In genomic region chrX:28303486-28303885, GRCh38 we compare ENCODE assay signal across 18 cellular contexts.
DNase-seq lines count a peak whose midpoint lies in the region; TF ChIP-seq lines count a peak whose summit lies in the region.
"Had no signal": no experiment of that assay in that cellular context is flagged by ENCODE, and none has a peak within 500 bp of the region (broad histone marks: within the 10 kb centered on the region; RNA-seq: fewer than 3 reads in every experiment).

No MANE protein-coding gene starts in this region.

- no peaks in the 10 kb centered on the region for H3K4me1 Mint-ChIP-seq in nephron progenitor cell
- no peaks in the 10 kb centered on the region for H3K4me1 Mint-ChIP-seq in activated T-helper 2 cell treated with anti-CD3 and anti-CD28 coated beads, Interferon-gamma antibody, Interleukin-2, Interleukin-4, amounts not matched to agents 10 μg/mL and 5 μg/mL and 100 μg/mL, durations not matched to agents 14 hours and 24 hours and 36 hours (ENCODE audit: low read depth)
- H3K4me1 Mint-ChIP-seq: B cell; CD4-positive, CD25-positive, alpha-beta regulatory T cell; CD8-positive, alpha-beta memory T cell had no signal

- no peak for TF ChIP-seq CTCF in nephron progenitor cell (IDR thresholded peaks at IDR 0.05)

- DNase-seq in HAP-1 (ENCODE audit: low spot score in 2 of 2) (peak; percentile 35 to 63), NCI-H226 (peak; percentile 7), left kidney (ENCODE audit: low read depth, low spot score) (peak; percentile 9), nephron progenitor cell (no peak), kidney tubule cell (ENCODE audit: low spot score) (no peak)
- no peak for DNase-seq in activated CD4-positive, alpha-beta T cell treated with anti-CD3 and anti-CD28 coated beads for 4 hours
- no peak for DNase-seq in activated T-helper 2 cell treated with anti-CD3 and anti-CD28 coated beads, Interferon-gamma antibody, Interleukin-2, Interleukin-4, amounts not matched to agents 10 μg/mL and 5 μg/mL and 100 μg/mL, durations not matched to agents 14 hours and 24 hours and 36 hours (ENCODE audit: low spot score)
- DNase-seq: C1 segment of cervical spinal cord; CD4-positive, CD25-positive, alpha-beta regulatory T cell; CD8-positive, alpha-beta memory T cell; COR-L47; DMS 273 treated with DMSO at 0.1 percent for 48 hours; DMS53; DND-41; EL; GOT3; H7 had no signal

- H3K36me3 Mint-ChIP-seq in nephron progenitor cell (ENCODE audit: low read depth): no peaks in the 10 kb centered on the region
- no peaks in the 10 kb centered on the region for H3K36me3 Mint-ChIP-seq in activated T-helper 2 cell treated with anti-CD3 and anti-CD28 coated beads, Interferon-gamma antibody, Interleukin-2, Interleukin-4, amounts not matched to agents 10 μg/mL and 5 μg/mL and 100 μg/mL, durations not matched to agents 14 hours and 24 hours and 36 hours (ENCODE audit: low read depth)
- H3K36me3 Mint-ChIP-seq: CD4-positive, CD25-positive, alpha-beta regulatory T cell; CD8-positive, alpha-beta memory T cell had no signal

- no peaks in the 10 kb centered on the region for H3K27me3 Mint-ChIP-seq in nephron progenitor cell (ENCODE audit: low read depth, poor library complexity)
- no peaks in the 10 kb centered on the region for H3K27me3 Mint-ChIP-seq in activated T-helper 2 cell treated with anti-CD3 and anti-CD28 coated beads, Interferon-gamma antibody, Interleukin-2, Interleukin-4, amounts not matched to agents 10 μg/mL and 5 μg/mL and 100 μg/mL, durations not matched to agents 14 hours and 24 hours and 36 hours (ENCODE audit: low read depth)
- H3K27me3 Mint-ChIP-seq: B cell; CD4-positive, CD25-positive, alpha-beta regulatory T cell; CD8-positive, alpha-beta memory T cell had no signal

- H3K4me3 ChIP-seq in HAP-1: no peak overlapping the region

- peaks cover 5% of the 10 kb centered on the region for H3K9me3 Mint-ChIP-seq in nephron progenitor cell
- H3K9me3 Mint-ChIP-seq in activated T-helper 2 cell treated with anti-CD3 and anti-CD28 coated beads, Interferon-gamma antibody, Interleukin-2, Interleukin-4, amounts not matched to agents 10 μg/mL and 5 μg/mL and 100 μg/mL, durations not matched to agents 14 hours and 24 hours and 36 hours: peaks cover 4% of the 10 kb centered on the region

- H3K27ac Mint-ChIP-seq in nephron progenitor cell: peak overlapping the region; percentile 26
- H3K27ac Mint-ChIP-seq in activated T-helper 2 cell treated with anti-CD3 and anti-CD28 coated beads, Interferon-gamma antibody, Interleukin-2, Interleukin-4, amounts not matched to agents 10 μg/mL and 5 μg/mL and 100 μg/mL, durations not matched to agents 14 hours and 24 hours and 36 hours: no peak overlapping the region
- H3K27ac Mint-ChIP-seq: B cell; CD4-positive, CD25-positive, alpha-beta regulatory T cell; CD8-positive, alpha-beta memory T cell had no signal

- intact Hi-C loops in activated T-helper 2 cell treated with anti-CD3 and anti-CD28 coated beads, Interferon-gamma antibody, Interleukin-2, Interleukin-4, amounts not matched to agents 10 μg/mL and 5 μg/mL and 100 μg/mL, durations not matched to agents 14 hours and 24 hours and 36 hours (cut with micrococcal nuclease): no loop called here

- H3K9me3 ChIP-seq in HAP-1: no peaks in the 10 kb centered on the region

- no peak overlapping the region for H3K4me3 Mint-ChIP-seq in nephron progenitor cell
- H3K4me3 Mint-ChIP-seq in activated T-helper 2 cell treated with anti-CD3 and anti-CD28 coated beads, Interferon-gamma antibody, Interleukin-2, Interleukin-4, amounts not matched to agents 10 μg/mL and 5 μg/mL and 100 μg/mL, durations not matched to agents 14 hours and 24 hours and 36 hours (ENCODE audit: low read depth): no peak overlapping the region
- H3K4me3 Mint-ChIP-seq: B cell; CD4-positive, CD25-positive, alpha-beta regulatory T cell; CD8-positive, alpha-beta memory T cell had no signal

- H3K27me3 ChIP-seq in HAP-1 (ENCODE audit: low read depth): no peaks in the 10 kb centered on the region

- in situ Hi-C loops in HAP-1 (cut with MboI; ENCODE audit: low sequenced_read_pairs): no loop called here

- H3K36me3 ChIP-seq in HAP-1 (replicated peaks): no peaks in the 10 kb centered on the region

- H3K4me1 ChIP-seq in HAP-1: peaks cover 16% of the 10 kb centered on the region

Comparison
In these comparisons a context has a peak if more than half of its experiments do, and no peak if none do; other contexts are left out.
1. DNase-seq: peak in HAP-1 (2 of 2), NCI-H226 (single experiment) and left kidney (single experiment); none in nephron progenitor cell (single experiment), kidney tubule cell (single experiment), activated CD4-positive, alpha-beta T cell treated with anti-CD3 and anti-CD28 coated beads for 4 hours (0 of 2) and activated T-helper 2 cell treated with anti-CD3 and anti-CD28 coated beads, Interferon-gamma antibody, Interleukin-2, Interleukin-4, amounts not matched to agents 10 μg/mL and 5 μg/mL and 100 μg/mL, durations not matched to agents 14 hours and 24 hours and 36 hours (single experiment).